ENCODE assay signal across 8 cellular contexts in the genomic region with DNA sequence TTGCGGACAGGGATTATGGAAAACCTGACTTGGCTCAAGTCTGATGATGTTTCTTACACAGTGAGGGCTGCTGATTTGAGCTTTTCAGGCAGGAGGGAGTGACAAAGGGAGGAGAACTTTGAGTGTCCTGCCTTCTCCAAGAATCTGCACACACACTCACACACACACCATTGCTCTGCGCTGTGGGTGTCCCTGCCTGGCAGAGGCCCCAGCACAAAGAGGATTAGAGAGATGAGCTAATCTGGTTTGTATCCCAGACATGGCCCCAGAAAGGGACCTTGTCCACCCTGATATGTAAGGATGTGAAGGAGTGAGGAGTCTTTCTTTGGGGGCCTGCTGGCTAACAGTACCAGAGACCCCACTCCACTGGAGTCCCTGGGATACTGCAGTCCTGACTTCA. TPM values are rescaled to one million over a fixed set of nuclear protein-coding genes. Genes with fewer than 3 reads are reported as not detected.
A peak's percentile ranks its signal among the peaks of the same experiment; 100 is the strongest.
DNase-seq lines count a peak whose midpoint lies in the region; ATAC-seq and TF ChIP-seq lines count a peak whose summit lies in the region.

No MANE protein-coding gene starts in this region.

- no peak overlapping the region for H4K8ac ChIP-seq in H9 (replicated peaks; ENCODE audit: insufficient read length, low read depth, low read length)

- peak overlapping the region; percentile 57 to 78 for H3K4me3 Mint-ChIP-seq in H9
- peak overlapping the region; percentile 68 for H3K4me3 Mint-ChIP-seq in central memory CD8-positive, alpha-beta T cell

- no peak for TF ChIP-seq CTCF in H9 (conservative IDR thresholded peaks at IDR 0.05)

- H4K5ac ChIP-seq in H9 (ENCODE audit: insufficient read length, low read depth, low read length), result no peak overlapping the region

- no peak overlapping the region for H3K56ac ChIP-seq in H9 (ENCODE audit: insufficient read length, low read depth, low read length)

- H2BK120ac ChIP-seq in H9 (ENCODE audit: low read depth, low read length, poor library complexity, severe bottlenecking), result no peak overlapping the region

- no peak overlapping the region for H2BK5ac ChIP-seq in H9 (ENCODE audit: insufficient read length, low read length)

- H3K4me2 ChIP-seq in H9 (ENCODE audit: insufficient read depth, insufficient read length, low read length), result peak overlapping the region; percentile 77

- H3K4me1 Mint-ChIP-seq in H9, result peaks cover 16 to 43% of the 10 kb centered on the region in 2 experiments
- H3K4me1 Mint-ChIP-seq in central memory CD8-positive, alpha-beta T cell, result peaks cover 7% of the 10 kb centered on the region

- no peaks in the 10 kb centered on the region for H3K9me3 ChIP-seq in H9 (ENCODE audit: control insufficient read depth, low read depth, low read length)

- H3K79me2 ChIP-seq in H9 (ENCODE audit: insufficient read depth, low read length), result no peaks in the 10 kb centered on the region

- no peaks in the 10 kb centered on the region for H3K4me1 ChIP-seq in H9 (ENCODE audit: insufficient read depth, low read length)

- no peaks in the 10 kb centered on the region for H4K20me1 ChIP-seq in H9 (ENCODE audit: control insufficient read depth, insufficient read depth, insufficient read length)

- no peak overlapping the region for H3K14ac ChIP-seq in H9 (ENCODE audit: insufficient read depth, low read length)

- no peak overlapping the region for H3K27ac Mint-ChIP-seq in H9
- H3K27ac Mint-ChIP-seq in central memory CD8-positive, alpha-beta T cell (ENCODE audit: low read depth), result no peak overlapping the region

- H3K36me3 Mint-ChIP-seq in H9 (ENCODE audit: insufficient read depth in 1 of 3, low read depth in 3 of 3), result no peaks in the 10 kb centered on the region
- H3K36me3 Mint-ChIP-seq in central memory CD8-positive, alpha-beta T cell (ENCODE audit: insufficient read depth), result no peaks in the 10 kb centered on the region

- no peaks in the 10 kb centered on the region for H3K79me1 ChIP-seq in H9 (ENCODE audit: insufficient read depth, low read depth, low read length, poor library complexity, severe bottlenecking)

- H3K4ac ChIP-seq in H9 (ENCODE audit: low read depth, low read length), result no peak overlapping the region

- DNase-seq in AG08396 (ENCODE audit: low spot score), result peak; percentile 53
- DNase-seq in H9, result no peak
- DNase-seq in central memory CD8-positive, alpha-beta T cell (ENCODE audit: low spot score in 2 of 2), result no peak
- peak; percentile 5 for DNase-seq in middle frontal gyrus (ENCODE audit: extremely low spot score, low spot score)
- DNase-seq in stimulated activated CD4-positive, alpha-beta T cell treated with anti-CD3 and anti-CD28 coated beads, Interleukin-2, amount 100 ng/mL, for 48 hours, result no peak
- DNase-seq in inferior parietal cortex (ENCODE audit: extremely low spot score), result no peak

- H3K9me3 Mint-ChIP-seq in H9, result no peaks in the 10 kb centered on the region; a peak in 1 of 5 replicates
- no peaks in the 10 kb centered on the region for H3K9me3 Mint-ChIP-seq in central memory CD8-positive, alpha-beta T cell

- H3K27me3 Mint-ChIP-seq in H9 (ENCODE audit: low read depth), result peaks cover 93% of the 10 kb centered on the region
- H3K27me3 Mint-ChIP-seq in central memory CD8-positive, alpha-beta T cell, result peaks cover 78% of the 10 kb centered on the region

- no peak overlapping the region for H3K23ac ChIP-seq in H9 (ENCODE audit: insufficient read length, low read depth, low read length)

- H2BK20ac ChIP-seq in H9 (ENCODE audit: low read depth, low read length, poor library complexity, severe bottlenecking), result no peak overlapping the region

- H3K27ac ChIP-seq in H9 (ENCODE audit: insufficient read length, low read depth, low read length), result no peak overlapping the region

- H3T11ph ChIP-seq in H9 (ENCODE audit: low read length), result no peak overlapping the region

- peaks cover 14% of the 10 kb centered on the region for H3K23me2 ChIP-seq in H9 (ENCODE audit: insufficient read length, low read depth, low read length, poor library complexity, severe bottlenecking)

- H3K9ac ChIP-seq in H9 (ENCODE audit: extremely low read depth, insufficient read length, low read length), result no peak overlapping the region

- H2BK15ac ChIP-seq in H9 (ENCODE audit: low read depth, low read length), result no peak overlapping the region

- no peak overlapping the region for H4K91ac ChIP-seq in H9 (ENCODE audit: insufficient read length, low read depth, low read length)

- no peak overlapping the region for H3K18ac ChIP-seq in H9 (ENCODE audit: insufficient read length, low read depth, low read length)

- WGBS in H9 (ENCODE audit: extremely low coverage, insufficient read length, low lambda C conversion rate), result no CpG with 5 or more reads among the region's 2 CpGs

- no peak overlapping the region for H2AFZ ChIP-seq in H9 (ENCODE audit: low read length)

- peaks cover 34% of the 10 kb centered on the region for H3K27me3 ChIP-seq in H9 (ENCODE audit: insufficient read depth, low read length)

- no peak for ATAC-seq in central memory CD8-positive, alpha-beta T cell (replicated peaks; ENCODE audit: extremely low read depth, poor library complexity, severe bottlenecking)
- ATAC-seq in HG02938 (IDR thresholded peaks at IDR 0.05; ENCODE audit: unreplicated experiment) (no peak), HG03196 (IDR thresholded peaks at IDR 0.05; ENCODE audit: unreplicated experiment) (no peak)

- H2AK5ac ChIP-seq in H9 (ENCODE audit: insufficient read length, low read length), result no peak overlapping the region

- H2BK12ac ChIP-seq in H9 (ENCODE audit: insufficient read length, low read depth, low read length), result no peak overlapping the region

RNA-seq across cellular contexts. Expression of gene WNT2B, which starts 5.9 kb away (rescaled TPM):
- 0.66 and 0.68 TPM in 2 replicates for total RNA-seq in H9 (2021)

Comparison
In these comparisons a context has a peak if more than half of its experiments do, and no peak if none do; other contexts are left out.
1. DNase-seq: peak in AG08396 (single experiment) and middle frontal gyrus (single experiment); none in H9 (single experiment), central memory CD8-positive, alpha-beta T cell (0 of 2), stimulated activated CD4-positive, alpha-beta T cell treated with anti-CD3 and anti-CD28 coated beads, Interleukin-2, amount 100 ng/mL, for 48 hours (0 of 2) and inferior parietal cortex (single experiment).